20 cellular contexts compared by ENCODE assay signal in genomic region chr3:162391301-162391700, GRCh38.
DNase-seq lines count a peak whose midpoint lies in the region; ATAC-seq and TF ChIP-seq lines count a peak whose summit lies in the region.
"Had no signal": no experiment of that assay in that cellular context is flagged by ENCODE, and none has a peak within 500 bp of the region (broad histone marks: within the 10 kb centered on the region; RNA-seq: fewer than 3 reads in every experiment).

No MANE protein-coding gene starts in this region.

- peak; percentile 86 for ATAC-seq in PC-3

- H2AFZ ChIP-seq in PC-3 (ENCODE audit: low read length): no peak overlapping the region
- H2AFZ ChIP-seq in H9 (ENCODE audit: low read length): no peak overlapping the region

- no peak overlapping the region for H4K8ac ChIP-seq in H9 (replicated peaks; ENCODE audit: insufficient read length, low read depth, low read length)

- BruUV-seq in Calu3 (replicated peaks; lab: Mats Ljungman, UMichigan): no TSS peak
- BruUV-seq in PC-3 (replicated peaks; lab: Mats Ljungman, UMichigan): no TSS peak

- intact Hi-C loops in Calu3 (cut with micrococcal nuclease; ENCODE audit: unreplicated experiment) (no loop called here), PC-3 (cut with micrococcal nuclease) (loop anchor here (2.0 to 10.0 kb wide), 3 partner anchors 96 to 476 kb away; no protein-coding TSS in a partner anchor), transverse colon (cut with DNase I; ENCODE audit: low total_unique reads) (no loop called here)

- peaks cover 17% of the 10 kb centered on the region for H3K4me1 Mint-ChIP-seq in Calu3 (ENCODE audit: low read depth, unreplicated experiment)
- H3K4me1 Mint-ChIP-seq in H9: no peaks in the 10 kb centered on the region
- no peaks in the 10 kb centered on the region for H3K4me1 Mint-ChIP-seq in immature natural killer cell
- H3K4me1 Mint-ChIP-seq: activated naive CD8-positive, alpha-beta T cell treated with anti-CD3 and anti-CD28 coated beads for 36 hours; memory B cell had no signal

- peak overlapping the region; percentile 95 for H3K27ac ChIP-seq in PC-3 (ENCODE audit: low read length)
- H3K27ac ChIP-seq in H9 (ENCODE audit: insufficient read length, low read depth, low read length): no peak overlapping the region
- H3K27ac ChIP-seq in transverse colon: no peak overlapping the region
- H3K27ac ChIP-seq: colonic mucosa, esophagus squamous epithelium, HL-60, ovary had no signal

- H3K4me3 Mint-ChIP-seq in Calu3 (ENCODE audit: low read depth, unreplicated experiment) (no peak overlapping the region), H9 (no peak overlapping the region), immature natural killer cell (no peak overlapping the region)
- H3K4me3 Mint-ChIP-seq: activated naive CD8-positive, alpha-beta T cell treated with anti-CD3 and anti-CD28 coated beads for 36 hours; memory B cell had no signal

- H3K23ac ChIP-seq in H9 (ENCODE audit: insufficient read length, low read depth, low read length): no peak overlapping the region

- no peak overlapping the region for H2BK15ac ChIP-seq in H9 (ENCODE audit: low read depth, low read length)

- H3K79me2 ChIP-seq in PC-3 (ENCODE audit: low read length) (no peaks in the 10 kb centered on the region), H9 (ENCODE audit: insufficient read depth, low read length) (no peaks in the 10 kb centered on the region)

- no peak overlapping the region for H4K91ac ChIP-seq in H9 (ENCODE audit: insufficient read length, low read depth, low read length)

- H3K36me3 ChIP-seq in PC-3 (ENCODE audit: low read depth, low read length): no peaks in the 10 kb centered on the region
- H3K36me3 ChIP-seq in transverse colon: no peaks in the 10 kb centered on the region
- H3K36me3 ChIP-seq: colonic mucosa, esophagus squamous epithelium, ovary had no signal

- peaks cover 25% of the 10 kb centered on the region for H3K4me1 ChIP-seq in PC-3 (ENCODE audit: insufficient read depth, low read length)
- H3K4me1 ChIP-seq in H9 (ENCODE audit: insufficient read depth, low read length): no peaks in the 10 kb centered on the region
- H3K4me1 ChIP-seq in transverse colon: no peaks in the 10 kb centered on the region
- H3K4me1 ChIP-seq: colonic mucosa, esophagus squamous epithelium had no signal

- H3K4me3 ChIP-seq in PC-3 (ENCODE audit: low read length) (peak overlapping the region; percentile 45), choroid plexus epithelial cell (ENCODE audit: low read depth, low read length) (no peak overlapping the region), transverse colon (no peak overlapping the region)
- H3K4me3 ChIP-seq: colonic mucosa, esophagus squamous epithelium, ovary had no signal

- H3K56ac ChIP-seq in H9 (ENCODE audit: insufficient read length, low read depth, low read length): no peak overlapping the region

- TF ChIP-seq POLR2A in transverse colon (IDR thresholded peaks at IDR 0.05): no peak

- TF ChIP-seq EP300 in transverse colon (IDR thresholded peaks at IDR 0.05; ENCODE audit: low read depth): no peak

- H3K27me3 Mint-ChIP-seq in Calu3 (ENCODE audit: unreplicated experiment): no peaks in the 10 kb centered on the region
- H3K27me3 Mint-ChIP-seq in H9 (ENCODE audit: low read depth): no peaks in the 10 kb centered on the region
- peaks cover 0 to 6% (median 4%) of the 10 kb centered on the region in 3 donors for H3K27me3 Mint-ChIP-seq in immature natural killer cell (ENCODE audit: low read depth in 3 of 3)
- H3K27me3 Mint-ChIP-seq: activated naive CD8-positive, alpha-beta T cell treated with anti-CD3 and anti-CD28 coated beads for 36 hours; memory B cell had no signal

- H3K18ac ChIP-seq in H9 (ENCODE audit: insufficient read length, low read depth, low read length): no peak overlapping the region

- H4K20me1 ChIP-seq in PC-3 (ENCODE audit: low read length) (no peaks in the 10 kb centered on the region), H9 (ENCODE audit: control insufficient read depth, insufficient read depth, insufficient read length) (no peaks in the 10 kb centered on the region)

- H3K9me3 Mint-ChIP-seq in Calu3 (ENCODE audit: low read depth, unreplicated experiment) (no peaks in the 10 kb centered on the region), H9 (peaks cover 11 to 15% of the 10 kb centered on the region in 2 experiments), immature natural killer cell (peaks cover 16 to 38% (median 25%) of the 10 kb centered on the region in 6 donors)
- H3K9me3 Mint-ChIP-seq: activated naive CD8-positive, alpha-beta T cell treated with anti-CD3 and anti-CD28 coated beads for 36 hours had no signal

- no peak overlapping the region for H2BK12ac ChIP-seq in H9 (ENCODE audit: insufficient read length, low read depth, low read length)

- DNase-seq in Calu3: no peak
- DNase-seq in PC-3: peak; percentile 78
- DNase-seq in choroid plexus epithelial cell (ENCODE audit: low read depth): peak; percentile 66
- DNase-seq in myocyte (ENCODE audit: low read depth): peak; percentile 44
- no peak for DNase-seq in H9
- DNase-seq in transverse colon: no peak
- no peak for DNase-seq in immature natural killer cell
- DNase-seq in NCI-H2196 (lab: John Stamatoyannopoulos, UW; ENCODE audit: unreplicated experiment): no peak
- DNase-seq: activated CD4-positive, alpha-beta T cell treated with anti-CD3 and anti-CD28 coated beads for 4 hours; activated naive CD8-positive, alpha-beta T cell treated with anti-CD3 and anti-CD28 coated beads for 36 hours; activated T-cell treated with anti-CD3 and anti-CD28 coated beads for 4 hours; colonic mucosa; DMS 273 treated with DMSO at 0.1 percent for 48 hours; esophagus squamous epithelium; Kasumi-1; NCI-H1694; NCI-H526; ovary had no signal

- no peaks in the 10 kb centered on the region for H3K79me1 ChIP-seq in H9 (ENCODE audit: insufficient read depth, low read depth, low read length, poor library complexity, severe bottlenecking)

- H3K27me3 ChIP-seq in PC-3 (ENCODE audit: low read length) (no peaks in the 10 kb centered on the region), H9 (ENCODE audit: insufficient read depth, low read length) (no peaks in the 10 kb centered on the region), transverse colon (no peaks in the 10 kb centered on the region)
- H3K27me3 ChIP-seq: colonic mucosa, esophagus squamous epithelium, ovary had no signal

- H3K23me2 ChIP-seq in H9 (ENCODE audit: insufficient read length, low read depth, low read length, poor library complexity, severe bottlenecking): no peaks in the 10 kb centered on the region

- H3K27ac Mint-ChIP-seq in Calu3 (ENCODE audit: unreplicated experiment): peak overlapping the region; percentile 6
- no peak overlapping the region for H3K27ac Mint-ChIP-seq in H9
- no peak overlapping the region for H3K27ac Mint-ChIP-seq in immature natural killer cell
- H3K27ac Mint-ChIP-seq: activated naive CD8-positive, alpha-beta T cell treated with anti-CD3 and anti-CD28 coated beads for 36 hours; memory B cell had no signal

- no CpG with 5 or more reads among the region's 2 CpGs for WGBS in H9 (ENCODE audit: extremely low coverage, insufficient read length, low lambda C conversion rate)
- WGBS in transverse colon (ENCODE audit: low coverage in 1 of 2), 2 donors: 55 to 58% methylated on average over 2 of the region's 2 CpGs

- H4K5ac ChIP-seq in H9 (ENCODE audit: insufficient read length, low read depth, low read length): no peak overlapping the region

- CTCF ChIA-PET in Calu3 (lab: Charles Lee): no interaction called here
- CTCF ChIA-PET in PC-3 (lab: Charles Lee): no interaction called here

- H3K9me2 ChIP-seq in PC-3 (replicated peaks; ENCODE audit: low read length): no peaks in the 10 kb centered on the region

- TF ChIP-seq CTCF in Calu3 (IDR thresholded peaks at IDR 0.05; ENCODE audit: unreplicated experiment): no peak
- TF ChIP-seq CTCF in PC-3 (conservative IDR thresholded peaks at IDR 0.05; ENCODE audit: low read depth, low read length): no peak
- TF ChIP-seq CTCF in choroid plexus epithelial cell (conservative IDR thresholded peaks at IDR 0.05; ENCODE audit: low read depth, low read length): no peak
- no peak for TF ChIP-seq CTCF in H9 (conservative IDR thresholded peaks at IDR 0.05)
- no peak for TF ChIP-seq CTCF in transverse colon (IDR thresholded peaks at IDR 0.05)

- H2BK20ac ChIP-seq in H9 (ENCODE audit: low read depth, low read length, poor library complexity, severe bottlenecking): no peak overlapping the region

- H3K4ac ChIP-seq in H9 (ENCODE audit: low read depth, low read length): no peak overlapping the region

- no peak overlapping the region for H3T11ph ChIP-seq in H9 (ENCODE audit: low read length)

- peak overlapping the region; percentile 73 for H3K9ac ChIP-seq in PC-3 (ENCODE audit: low read length)
- no peak overlapping the region for H3K9ac ChIP-seq in H9 (ENCODE audit: extremely low read depth, insufficient read length, low read length)

- no peak overlapping the region for H3K14ac ChIP-seq in H9 (ENCODE audit: insufficient read depth, low read length)

- H3K4me2 ChIP-seq in PC-3 (ENCODE audit: low read length): peak overlapping the region; percentile 76
- H3K4me2 ChIP-seq in H9 (ENCODE audit: insufficient read depth, insufficient read length, low read length): no peak overlapping the region

- no peak overlapping the region for H2BK5ac ChIP-seq in H9 (ENCODE audit: insufficient read length, low read length)

- POLR2A ChIA-PET in PC-3 (lab: Charles Lee; ENCODE audit: unreplicated experiment): no interaction called here

- no peaks in the 10 kb centered on the region for H3K36me3 Mint-ChIP-seq in Calu3 (ENCODE audit: insufficient read depth, unreplicated experiment)
- H3K36me3 Mint-ChIP-seq in H9 (ENCODE audit: insufficient read depth in 1 of 3, low read depth in 3 of 3): peaks cover 4 to 19% (median 15%) of the 10 kb centered on the region in 3 experiments; a peak in 5 of 7 replicates
- no peaks in the 10 kb centered on the region for H3K36me3 Mint-ChIP-seq in immature natural killer cell
- H3K36me3 Mint-ChIP-seq: activated naive CD8-positive, alpha-beta T cell treated with anti-CD3 and anti-CD28 coated beads for 36 hours; memory B cell had no signal

- no peak overlapping the region for H2AK5ac ChIP-seq in H9 (ENCODE audit: insufficient read length, low read length)

- H2BK120ac ChIP-seq in H9 (ENCODE audit: low read depth, low read length, poor library complexity, severe bottlenecking): no peak overlapping the region

- peaks cover 7% of the 10 kb centered on the region for H3F3A ChIP-seq in PC-3 (ENCODE audit: low read length, unreplicated experiment)

- in situ Hi-C loops in transverse colon (cut with MboI; ENCODE audit: low pct_ligation_motif_present in 1 of 4, low pct_unique_long_range_greater_than_20kb in 1 of 4, low sequenced_read_pairs in 3 of 4): no loop called here

- H3K9me3 ChIP-seq in PC-3 (ENCODE audit: low read length): no peaks in the 10 kb centered on the region
- peaks cover 10% of the 10 kb centered on the region for H3K9me3 ChIP-seq in H9 (ENCODE audit: control insufficient read depth, low read depth, low read length)
- H3K9me3 ChIP-seq in transverse colon: no peaks in the 10 kb centered on the region
- H3K9me3 ChIP-seq: colonic mucosa, esophagus squamous epithelium, ovary had no signal

Comparison
In these comparisons a context has a peak if more than half of its experiments do, and no peak if none do; other contexts are left out.
1. DNase-seq: peak in PC-3 (single experiment), choroid plexus epithelial cell (single experiment) and myocyte (single experiment); none in Calu3 (single experiment), H9 (single experiment), transverse colon (single experiment), immature natural killer cell (0 of 3) and NCI-H2196 (single experiment).